In genomic region chr15:37880009-37880834, GRCh38 we compare ENCODE assay signal across 8 cellular contexts. TPM values are rescaled to one million over a fixed set of nuclear protein-coding genes. Genes with fewer than 3 reads are reported as not detected.
DNase-seq lines count a peak whose midpoint lies in the region; ATAC-seq, FAIRE-seq and TF ChIP-seq lines count a peak whose summit lies in the region.

No MANE protein-coding gene starts in this region.

- peak; percentile 40 for DNase-seq in GDM1 (lab: John Stamatoyannopoulos, UW)
- peak; percentile 9 for DNase-seq in HTR-8/SVneo (ENCODE audit: insufficient read length, low spot score)
- peak; percentile 40 for DNase-seq in RPMI7951 (ENCODE audit: low read depth)
- peak; percentile 73 for DNase-seq in fibroblast of peridontal ligament (ENCODE audit: extremely low read depth)
- no peak for DNase-seq in psoas muscle
- no peak for DNase-seq in cortex of kidney (lab: John Stamatoyannopoulos, UW)

- no peak overlapping the region for H3K27ac ChIP-seq in psoas muscle

- H3K4me3 ChIP-seq in psoas muscle: no peak overlapping the region

- H3K9me3 ChIP-seq in psoas muscle: no peaks in the 10 kb centered on the region

- no peaks in the 10 kb centered on the region for H3K4me1 ChIP-seq in psoas muscle

- TF ChIP-seq CTCF in psoas muscle (IDR thresholded peaks at IDR 0.05): peak; percentile 39

- WGBS in psoas muscle, 3 donors: 30 to 34% (median 33%) methylated on average over 12 of the region's 12 CpGs

- H3K36me3 ChIP-seq in psoas muscle (ENCODE audit: insufficient read depth in 1 of 2, low read depth in 1 of 2): no peaks in the 10 kb centered on the region

- intact Hi-C loops in psoas muscle (cut with DNase I): no loop called here

- no peaks in the 10 kb centered on the region for H3K27me3 ChIP-seq in psoas muscle (ENCODE audit: insufficient read depth in 3 of 3, low read length in 2 of 3)

- FAIRE-seq in HTR-8/SVneo (lab: Jason Lieb, UNC): no peak

- peak in 1 of 4 donors; percentile 72 for ATAC-seq in psoas muscle
- no peak for ATAC-seq in GM21529 (IDR thresholded peaks at IDR 0.05; ENCODE audit: unreplicated experiment)
- no peak for ATAC-seq in HG03439 (IDR thresholded peaks at IDR 0.05; ENCODE audit: unreplicated experiment)

RNA-seq across cellular contexts. Expression of gene TMCO5A, which starts 54.2 kb away (rescaled TPM):
- not detected in 2 replicates for total RNA-seq in RPMI7951 (2014; rRNA removed; shearing (Covaris generic))
- total RNA-seq in psoas muscle: not detected
- not detected for polyA plus RNA-seq in psoas muscle

Comparison
In these comparisons a context has a peak if more than half of its experiments do, and no peak if none do; other contexts are left out.
1. DNase-seq: peak in GDM1 (single experiment), HTR-8/SVneo (single experiment), RPMI7951 (single experiment) and fibroblast of peridontal ligament (single experiment); none in psoas muscle (0 of 2) and cortex of kidney (single experiment).